In genomic region chr15:70036585-70037343, GRCh38 we compare ENCODE assay signal across 8 cellular contexts.
DNase-seq lines count a peak whose midpoint lies in the region; ATAC-seq and TF ChIP-seq lines count a peak whose summit lies in the region.

No MANE protein-coding gene starts in this region.

- H3K9ac ChIP-seq in neural progenitor cell = no peak overlapping the region

- POLR2A ChIA-PET in T-cell (lab: Charles Lee) = no interaction called here

- H3K27me3 ChIP-seq in neural progenitor cell = no peaks in the 10 kb centered on the region

- TF ChIP-seq CTCF in GM12864 (IDR thresholded peaks at IDR 0.05; ENCODE audit: low read depth, low read length, missing control alignments) = no peak
- TF ChIP-seq CTCF in omental fat pad (IDR thresholded peaks at IDR 0.05) = no peak
- TF ChIP-seq CTCF in neural progenitor cell (IDR thresholded peaks at IDR 0.05) = no peak

- no peaks in the 10 kb centered on the region for H4K20me1 ChIP-seq in neural progenitor cell (ENCODE audit: low read depth)

- no peak overlapping the region for H3K4me2 ChIP-seq in neural progenitor cell

- DNase-seq in GM12864 (ENCODE audit: low read depth) = peak; percentile 96
- DNase-seq in SHP77 treated with DMSO at 0.1 percent for 48 hours (lab: John Stamatoyannopoulos, UW) = peak; percentile 38
- no peak for DNase-seq in omental fat pad (ENCODE audit: low spot score)
- DNase-seq in activated CD4-positive, alpha-beta T cell treated with anti-CD3 and anti-CD28 coated beads, Interleukin-2, amount 50 U/mL, for 1 hour = no peak
- no peak for DNase-seq in neural progenitor cell (ENCODE audit: low spot score)
- DNase-seq in T-cell = no peak

- H3K36me3 Mint-ChIP-seq in neural progenitor cell (no peaks in the 10 kb centered on the region), T-cell (no peaks in the 10 kb centered on the region)

- 0 out of 2 replicates have a peak overlapping the region, but pooled peaks have one; percentile 6 for H3K4me3 ChIP-seq in GM12864 (ENCODE audit: low read depth, low read length)
- no peak overlapping the region for H3K4me3 ChIP-seq in neural progenitor cell

- H3K36me3 ChIP-seq in neural progenitor cell = no peaks in the 10 kb centered on the region

- H3K4me1 Mint-ChIP-seq in neural progenitor cell = peaks cover 10% of the 10 kb centered on the region
- H3K4me1 Mint-ChIP-seq in T-cell = no peaks in the 10 kb centered on the region

- H2AFZ ChIP-seq in neural progenitor cell (replicated peaks) = no peak overlapping the region

- no peaks in the 10 kb centered on the region for H3K9me3 Mint-ChIP-seq in neural progenitor cell
- no peaks in the 10 kb centered on the region for H3K9me3 Mint-ChIP-seq in T-cell

- H3K4me3 Mint-ChIP-seq in neural progenitor cell (no peak overlapping the region), T-cell (no peak overlapping the region)

- CTCF ChIA-PET in T-cell (lab: Charles Lee) = no interaction called here

- H3K27me3 Mint-ChIP-seq in neural progenitor cell (ENCODE audit: insufficient read depth, low read depth) = peaks cover 8% of the 10 kb centered on the region
- no peaks in the 10 kb centered on the region for H3K27me3 Mint-ChIP-seq in T-cell

- no peaks in the 10 kb centered on the region for H3F3A ChIP-seq in neural progenitor cell (ENCODE audit: low read depth)

- no peaks in the 10 kb centered on the region for H3K9me3 ChIP-seq in neural progenitor cell (ENCODE audit: low read depth)

- H3K27ac ChIP-seq in neural progenitor cell = no peak overlapping the region

- peaks cover 8% of the 10 kb centered on the region for H3K4me1 ChIP-seq in neural progenitor cell

- H3K79me2 ChIP-seq in neural progenitor cell (ENCODE audit: low read depth) = no peaks in the 10 kb centered on the region

- peak; percentile 89 for ATAC-seq in GM19468 (IDR thresholded peaks at IDR 0.05; ENCODE audit: extremely low read depth, unreplicated experiment)
- ATAC-seq in HG03457 (IDR thresholded peaks at IDR 0.05; ENCODE audit: unreplicated experiment) = peak; percentile 57
- no peak for ATAC-seq in omental fat pad (ENCODE audit: low FRiP score)
- ATAC-seq in T-cell (replicated peaks in 1 of 4) = no peak

- no peak overlapping the region for H3K27ac Mint-ChIP-seq in neural progenitor cell
- no peak overlapping the region for H3K27ac Mint-ChIP-seq in T-cell

Comparison
In these comparisons a context has a peak if more than half of its experiments do, and no peak if none do; other contexts are left out.
1. DNase-seq: peak in GM12864 (single experiment) and SHP77 treated with DMSO at 0.1 percent for 48 hours (single experiment); none in omental fat pad (single experiment), activated CD4-positive, alpha-beta T cell treated with anti-CD3 and anti-CD28 coated beads, Interleukin-2, amount 50 U/mL, for 1 hour (single experiment), neural progenitor cell (single experiment) and T-cell (0 of 34).
2. ATAC-seq: peak in GM19468 (single experiment) and HG03457 (single experiment); none in omental fat pad (single experiment) and T-cell (0 of 4).